ENCODE assay signal across 19 cellular contexts in genomic region chr7:6553460-6554044, GRCh38. TPM values are rescaled to one million over a fixed set of nuclear protein-coding genes. Genes with fewer than 3 reads are reported as not detected.
DNase-seq lines count a peak whose midpoint lies in the region; ATAC-seq and TF ChIP-seq lines count a peak whose summit lies in the region.
"Had no signal": no experiment of that assay in that cellular context is flagged by ENCODE, and none has a peak within 500 bp of the region (broad histone marks: within the 10 kb centered on the region; RNA-seq: fewer than 3 reads in every experiment).

No MANE protein-coding gene starts in this region.

- H3K56ac ChIP-seq in mesendoderm (ENCODE audit: low read length) = no peak overlapping the region

- no peak overlapping the region for H3K4me3 Mint-ChIP-seq in WTC11
- H3K4me3 Mint-ChIP-seq: neural crest cell had no signal

- H3K23ac ChIP-seq in mesendoderm (ENCODE audit: low read length) = no peak overlapping the region

- H2BK120ac ChIP-seq in mesendoderm (ENCODE audit: low read depth, low read length) = no peak overlapping the region

- H3K79me2 ChIP-seq in hepatocyte (no peaks in the 10 kb centered on the region), mesendoderm (ENCODE audit: control insufficient read depth, insufficient read depth, low read length) (no peaks in the 10 kb centered on the region)

- H3K9me2 ChIP-seq in hepatocyte (replicated peaks; ENCODE audit: insufficient read depth) = no peaks in the 10 kb centered on the region

- H3K27me3 Mint-ChIP-seq in WTC11 (ENCODE audit: low read depth) = no peaks in the 10 kb centered on the region; the same call in 1 of the 2 replicates

- POLR2A ChIA-PET in WTC11 (lab: Charles Lee) = interaction anchor here (0.7 kb wide), 1 partner anchor 187 kb away, joined by 6 read pairs; no protein-coding TSS in a partner anchor

- no peaks in the 10 kb centered on the region for H3K9me3 Mint-ChIP-seq in WTC11
- H3K9me3 Mint-ChIP-seq: neural crest cell had no signal

- H2BK5ac ChIP-seq in mesendoderm (ENCODE audit: low read length) = no peak overlapping the region

- H3K4ac ChIP-seq in mesendoderm (ENCODE audit: low read depth, low read length) = no peak overlapping the region

- TF ChIP-seq RAD21 in liver (IDR thresholded peaks at IDR 0.05) = no peak

- no peak overlapping the region for H4K5ac ChIP-seq in mesendoderm (ENCODE audit: low read length)

- ATAC-seq in WTC11 = peak; percentile 42; the same call in 1 of the 2 replicates
- ATAC-seq: left colon had no signal

- H3K4me2 ChIP-seq in hepatocyte (no peak overlapping the region), mesendoderm (ENCODE audit: low read length) (no peak overlapping the region)

- H3K27ac Mint-ChIP-seq in WTC11 = no peak overlapping the region

- no peak overlapping the region for H3K4me3 ChIP-seq in liver (ENCODE audit: low read depth in 1 of 3, low read length in 3 of 3)
- no peak overlapping the region for H3K4me3 ChIP-seq in hepatocyte
- H3K4me3 ChIP-seq in mesendoderm (ENCODE audit: low read length) = no peak overlapping the region
- H3K4me3 ChIP-seq: ascending aorta, tibial nerve had no signal

- 70% methylated on average over 7 of the region's 7 CpGs for WGBS in liver
- WGBS in hepatocyte (ENCODE audit: low lambda C conversion rate, missing lambda C conversion rate) = 87% methylated on average over 7 of the region's 7 CpGs
- no CpG with 5 or more reads among the region's 7 CpGs for WGBS in mesendoderm (ENCODE audit: extremely low coverage, insufficient coverage, low lambda C conversion rate)

- H3K27me3 ChIP-seq in liver (ENCODE audit: control insufficient read depth in 4 of 4, insufficient read depth in 4 of 4, low read length in 3 of 4) = no peaks in the 10 kb centered on the region
- H3K27me3 ChIP-seq in hepatocyte = no peaks in the 10 kb centered on the region
- no peaks in the 10 kb centered on the region for H3K27me3 ChIP-seq in mesendoderm (ENCODE audit: insufficient read depth, low read length, poor library complexity)
- H3K27me3 ChIP-seq: ascending aorta, tibial nerve had no signal

- CTCF ChIA-PET in WTC11 (lab: Charles Lee) = interaction anchor here (1.7 kb wide), 1 partner anchor 37 kb away, joined by 5 read pairs; no protein-coding TSS in a partner anchor

- no peak overlapping the region for H3K27ac ChIP-seq in liver (ENCODE audit: low read depth in 1 of 2, low read length in 2 of 2)
- no peak overlapping the region for H3K27ac ChIP-seq in hepatocyte
- no peak overlapping the region for H3K27ac ChIP-seq in mesendoderm (ENCODE audit: low read depth, low read length)
- H3K27ac ChIP-seq: ascending aorta, tibial nerve had no signal

- no peak overlapping the region for H2AFZ ChIP-seq in hepatocyte

- DNase-seq in AG20443 (ENCODE audit: low spot score) (peak; percentile 17), WTC11 (ENCODE audit: low spot score) (no peak), hepatocyte (ENCODE audit: low spot score) (no peak), NOMO-1 (lab: John Stamatoyannopoulos, UW; ENCODE audit: unreplicated experiment in 2 of 2) (no peak), mesendoderm (no peak)
- DNase-seq in stimulated activated naive CD4-positive, alpha-beta T cell treated with Interleukin-2 at 50 U/mL for 16 hours (lab: John Stamatoyannopoulos, UW) = no peak
- DNase-seq: activated naive CD4-positive, alpha-beta T cell; foreskin melanocyte; left colon; NCI-H2171; NCI-H748 treated with DMSO at 0.1 percent for 48 hours; T-helper 9 cell had no signal

- H3K9ac ChIP-seq in liver (ENCODE audit: low read depth in 1 of 2, low read length in 2 of 2) (no peak overlapping the region), mesendoderm (ENCODE audit: low read length) (no peak overlapping the region)

- H2BK15ac ChIP-seq in mesendoderm (replicated peaks; ENCODE audit: low read depth) = no peak overlapping the region

- H4K20me1 ChIP-seq in hepatocyte (ENCODE audit: insufficient read depth, poor library complexity, severe bottlenecking) = no peaks in the 10 kb centered on the region

- H3K9me3 ChIP-seq in liver (ENCODE audit: control insufficient read depth in 4 of 4, low read length in 3 of 4) (no peaks in the 10 kb centered on the region), hepatocyte (ENCODE audit: low read depth) (no peaks in the 10 kb centered on the region)
- H3K9me3 ChIP-seq: ascending aorta, tibial nerve had no signal

- no peak overlapping the region for H3K18ac ChIP-seq in mesendoderm (ENCODE audit: low read length)

- H3K36me3 ChIP-seq in liver (ENCODE audit: control insufficient read depth in 4 of 4, insufficient read depth in 3 of 4, low read depth in 1 of 4, low read length in 3 of 4) (no peaks in the 10 kb centered on the region), hepatocyte (replicated peaks; ENCODE audit: insufficient read depth, low read depth) (no peaks in the 10 kb centered on the region), mesendoderm (ENCODE audit: control insufficient read depth, insufficient read depth, low read length) (no peaks in the 10 kb centered on the region)
- H3K36me3 ChIP-seq: ascending aorta, tibial nerve had no signal

- H3K4me1 Mint-ChIP-seq in WTC11 = no peaks in the 10 kb centered on the region
- H3K4me1 Mint-ChIP-seq: neural crest cell had no signal

- H3K79me1 ChIP-seq in mesendoderm (ENCODE audit: low read length) = no peaks in the 10 kb centered on the region

- H4K8ac ChIP-seq in mesendoderm (ENCODE audit: low read depth, low read length) = no peak overlapping the region

- TF ChIP-seq CTCF in GM12873 (IDR thresholded peaks at IDR 0.05; ENCODE audit: insufficient read depth, low read depth, low read length, missing control alignments) (peak; percentile 22), WTC11 (IDR thresholded peaks at IDR 0.05) (no peak), liver (IDR thresholded peaks at IDR 0.05; ENCODE audit: low read depth, low read length, missing input control) (peak; percentile 11), hepatocyte (IDR thresholded peaks at IDR 0.05; ENCODE audit: poor library complexity) (no peak)

- no peaks in the 10 kb centered on the region for H3K36me3 Mint-ChIP-seq in WTC11

- H2AK5ac ChIP-seq in mesendoderm (ENCODE audit: low read length) = no peak overlapping the region

- H3K4me1 ChIP-seq in liver (ENCODE audit: control insufficient read depth in 4 of 4, insufficient read depth in 4 of 4, low read length in 3 of 4) (peaks cover 0 to 2% (median 0%) of the 10 kb centered on the region in 4 donors), hepatocyte (ENCODE audit: insufficient read depth) (no peaks in the 10 kb centered on the region), mesendoderm (ENCODE audit: control insufficient read depth, low read depth, low read length) (no peaks in the 10 kb centered on the region)
- H3K4me1 ChIP-seq: ascending aorta, tibial nerve had no signal

TF ChIP-seq in WTC11, 78 proteins besides CTCF, POLR2A, EP300 and RAD21 (continues in another document):
- TF ChIP-seq ERG (CRISPR knock-in tag; IDR thresholded peaks at IDR 0.05) = no peak
- no peak for TF ChIP-seq SP1 (CRISPR knock-in tag; conservative IDR thresholded peaks at IDR 0.05)
- TF ChIP-seq KAT7 (CRISPR knock-in tag; IDR thresholded peaks at IDR 0.05; ENCODE audit: borderline replicate concordance) = no peak

TF ChIP-seq in liver, 16 proteins besides CTCF, POLR2A, EP300 and RAD21:
- TF ChIP-seq HNF4G (IDR thresholded peaks at IDR 0.05) (no peak), NR2F2 (IDR thresholded peaks at IDR 0.05) (no peak), TAF1 (conservative IDR thresholded peaks at IDR 0.05) (no peak), SP1 (IDR thresholded peaks at IDR 0.05) (no peak), YY1 (IDR thresholded peaks at IDR 0.05) (no peak), FOXA2 (IDR thresholded peaks at IDR 0.05) (no peak), EGR1 (IDR thresholded peaks at IDR 0.05; ENCODE audit: low read depth in 2 of 2) (no peak), FOXA1 (IDR thresholded peaks at IDR 0.05) (no peak), HNF4A (conservative IDR thresholded peaks at IDR 0.05) (no peak)
- TF ChIP-seq, protein P1, sequence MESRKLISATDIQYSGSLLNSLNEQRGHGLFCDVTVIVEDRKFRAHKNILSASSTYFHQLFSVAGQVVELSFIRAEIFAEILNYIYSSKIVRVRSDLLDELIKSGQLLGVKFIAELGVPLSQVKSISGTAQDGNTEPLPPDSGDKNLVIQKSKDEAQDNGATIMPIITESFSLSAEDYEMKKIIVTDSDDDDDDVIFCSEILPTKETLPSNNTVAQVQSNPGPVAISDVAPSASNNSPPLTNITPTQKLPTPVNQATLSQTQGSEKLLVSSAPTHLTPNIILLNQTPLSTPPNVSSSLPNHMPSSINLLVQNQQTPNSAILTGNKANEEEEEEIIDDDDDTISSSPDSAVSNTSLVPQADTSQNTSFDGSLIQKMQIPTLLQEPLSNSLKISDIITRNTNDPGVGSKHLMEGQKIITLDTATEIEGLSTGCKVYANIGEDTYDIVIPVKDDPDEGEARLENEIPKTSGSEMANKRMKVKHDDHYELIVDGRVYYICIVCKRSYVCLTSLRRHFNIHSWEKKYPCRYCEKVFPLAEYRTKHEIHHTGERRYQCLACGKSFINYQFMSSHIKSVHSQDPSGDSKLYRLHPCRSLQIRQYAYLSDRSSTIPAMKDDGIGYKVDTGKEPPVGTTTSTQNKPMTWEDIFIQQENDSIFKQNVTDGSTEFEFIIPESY (IDR thresholded peaks at IDR 0.05) = no peak
- TF ChIP-seq, protein P2, sequence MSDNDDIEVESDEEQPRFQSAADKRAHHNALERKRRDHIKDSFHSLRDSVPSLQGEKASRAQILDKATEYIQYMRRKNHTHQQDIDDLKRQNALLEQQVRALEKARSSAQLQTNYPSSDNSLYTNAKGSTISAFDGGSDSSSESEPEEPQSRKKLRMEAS (IDR thresholded peaks at IDR 0.05) = no peak

RNA-seq across cellular contexts. Expression of gene GRID2IP, which starts 2.3 kb away (rescaled TPM):
- total RNA-seq in WTC11 (2021) = 3.0 to 4.8 TPM (median 4.6 TPM) in 3 replicates
- under 1 TPM; 0.05 to 0.08 TPM for total RNA-seq in liver
- polyA plus RNA-seq in liver = not detected
- 0.44 and 0.73 TPM in 2 replicates for total RNA-seq in hepatocyte
- polyA plus RNA-seq in hepatocyte = 0.25 TPM in 1 of 2 replicates, not detected in the other
- polyA plus RNA-seq in mesendoderm (2013, experiment 1 of 2) = 0.11 TPM
- polyA plus RNA-seq in mesendoderm (2013, experiment 2 of 2) = 0.10 TPM
- total RNA-seq: ascending aorta, HT-29, LHCN-M2, tibial nerve had no signal

RNA-seq across cellular contexts. Expression of gene ZDHHC4, which starts 23.7 kb away (rescaled TPM):
- 37.7 to 48.2 TPM (median 46.4 TPM) in 3 replicates for total RNA-seq in WTC11 (2021)
- 10 to 100 TPM; 32.1 to 35.6 TPM for total RNA-seq in liver
- 10 to 100 TPM; 34.2 to 46.8 TPM for polyA plus RNA-seq in liver
- 60.4 and 76.4 TPM in 2 replicates for total RNA-seq in hepatocyte
- 97.3 and 109 TPM in 2 replicates for polyA plus RNA-seq in hepatocyte
- polyA plus RNA-seq in mesendoderm (2013, experiment 1 of 2) = 47.4 TPM
- 43.1 TPM for polyA plus RNA-seq in mesendoderm (2013, experiment 2 of 2)

RNA-seq across cellular contexts. Expression of gene INTS15, which starts 36.3 kb away (rescaled TPM):
- 25.6 to 28.2 TPM (median 27.6 TPM) in 3 replicates for total RNA-seq in WTC11 (2021)
- total RNA-seq in liver = 10 to 100 TPM in 1 of 2 donors, 1 to 10 TPM in 1; 7.9 to 10.4 TPM
- 1 to 10 TPM; 5.2 to 8.4 TPM for polyA plus RNA-seq in liver
- total RNA-seq in hepatocyte = 21.4 and 23.1 TPM in 2 replicates
- polyA plus RNA-seq in hepatocyte = 25.9 and 26.1 TPM in 2 replicates
- 19.2 TPM for polyA plus RNA-seq in mesendoderm (2013, experiment 1 of 2)
- polyA plus RNA-seq in mesendoderm (2013, experiment 2 of 2) = 19.6 TPM

Comparison
In these comparisons a context has a peak if more than half of its experiments do, and no peak if none do; other contexts are left out.
1. CTCF ChIP-seq: peak in GM12873 (single experiment) and liver (single experiment); none in WTC11 (single experiment) and hepatocyte (single experiment).